Comparison of ENCODE assay signal across 24 cellular contexts in the genomic region with DNA sequence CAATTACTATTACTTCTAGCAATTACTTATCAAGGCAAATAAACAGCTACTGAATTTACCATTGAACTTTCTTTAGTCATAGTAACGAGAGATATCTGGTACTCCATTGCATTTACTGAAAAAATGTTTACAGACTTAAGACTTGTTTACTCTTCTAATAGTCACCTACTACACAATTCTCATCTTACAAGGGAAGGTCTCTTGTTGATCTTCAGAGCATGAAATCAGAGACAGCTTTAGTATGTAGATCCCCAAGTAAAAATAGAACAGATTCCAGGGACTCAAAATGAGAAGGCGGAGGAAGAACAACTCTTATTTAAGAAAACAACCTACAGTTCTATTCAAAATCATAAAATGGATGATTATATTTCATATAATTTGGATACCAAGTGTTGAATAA. TPM values are rescaled to one million over a fixed set of nuclear protein-coding genes. Genes with fewer than 3 reads are reported as not detected.
A peak's percentile ranks its signal among the peaks of the same experiment; 100 is the strongest.
DNase-seq lines count a peak whose midpoint lies in the region; ATAC-seq and TF ChIP-seq lines count a peak whose summit lies in the region.
"Had no signal": no experiment of that assay in that cellular context is flagged by ENCODE, and none has a peak within 500 bp of the region (broad histone marks: within the 10 kb centered on the region; RNA-seq: fewer than 3 reads in every experiment).

No MANE protein-coding gene starts in this region.

- no peak for TF ChIP-seq CTCF in HEK293 (tag by site-specific recombination; IDR thresholded peaks at IDR 0.05)
- TF ChIP-seq CTCF in VCaP (conservative IDR thresholded peaks at IDR 0.05) = no peak
- no peak for TF ChIP-seq CTCF in neutrophil (IDR thresholded peaks at IDR 0.05)
- TF ChIP-seq CTCF in upper lobe of right lung (IDR thresholded peaks at IDR 0.05) = no peak

- H3K27me3 ChIP-seq in BLaER1 treated with 17β-estradiol and CSF1 and Interleukin-3, amounts not matched to agents 10 nM and 100 nM = no peaks in the 10 kb centered on the region
- H3K27me3 ChIP-seq in neutrophil (no peaks in the 10 kb centered on the region), upper lobe of right lung (no peaks in the 10 kb centered on the region)
- H3K27me3 ChIP-seq: upper lobe of left lung had no signal

- H3K4me2 ChIP-seq in BLaER1 treated with 17β-estradiol and CSF1 and Interleukin-3, amounts not matched to agents 10 nM and 100 nM = peak overlapping the region in 8 of 11 experiments; percentile 1 to 76 (median 60); a peak in 11 of 22 replicates

- no peaks in the 10 kb centered on the region for H3K36me3 Mint-ChIP-seq in activated naive CD8-positive, alpha-beta T cell treated with anti-CD3 and anti-CD28 coated beads for 36 hours
- H3K36me3 Mint-ChIP-seq: CD4-positive, CD25-positive, alpha-beta regulatory T cell had no signal

- DNase-seq in activated naive CD8-positive, alpha-beta T cell treated with anti-CD3 and anti-CD28 coated beads for 36 hours = no peak
- DNase-seq in upper lobe of right lung (no peak), NCI-H1436 (lab: John Stamatoyannopoulos, UW) (no peak)
- DNase-seq: activated CD4-positive, alpha-beta T cell treated with anti-CD3 and anti-CD28 coated beads for 4 hours; activated gamma-delta T cell treated with Interleukin-2 at 50 U/mL for 16 hours; activated T-cell treated with anti-CD3 and anti-CD28 coated beads, Interleukin-2, amount 50 U/mL, for 4 hours; CD4-positive, CD25-positive, alpha-beta regulatory T cell; GOT3; kidney glomerular epithelial cell; NCI-H187 treated with DMSO at 0.1 percent for 48 hours; NCI-H526; right cardiac atrium; RPMI8226; stimulated activated CD4-positive, alpha-beta T cell treated with anti-CD3 and anti-CD28 coated beads, Interleukin-4, amount 100 ng/mL, for 24 hours; upper lobe of left lung had no signal

- peaks cover 0 to 60% (median 29%) of the 10 kb centered on the region in 11 experiments; a peak in 15 of 22 replicates for H3K36me3 ChIP-seq in BLaER1 treated with 17β-estradiol and CSF1 and Interleukin-3, amounts not matched to agents 10 nM and 100 nM
- H3K36me3 ChIP-seq in HEK293 (ENCODE audit: control insufficient read depth in 2 of 2, insufficient read depth in 1 of 2, low read length in 2 of 2) = peaks cover 0 to 4% of the 10 kb centered on the region in 2 experiments; a peak in 2 of 3 replicates
- H3K36me3 ChIP-seq in neutrophil = no peaks in the 10 kb centered on the region
- H3K36me3 ChIP-seq in upper lobe of right lung = no peaks in the 10 kb centered on the region
- H3K36me3 ChIP-seq: upper lobe of left lung had no signal

- no peaks in the 10 kb centered on the region for H3K27me3 Mint-ChIP-seq in activated naive CD8-positive, alpha-beta T cell treated with anti-CD3 and anti-CD28 coated beads for 36 hours
- H3K27me3 Mint-ChIP-seq: CD4-positive, CD25-positive, alpha-beta regulatory T cell had no signal

- peaks cover 81 to 100% (median 99%) of the 10 kb centered on the region in 11 experiments for H4K20me1 ChIP-seq in BLaER1 treated with 17β-estradiol and CSF1 and Interleukin-3, amounts not matched to agents 10 nM and 100 nM

- H3K4me3 ChIP-seq in BLaER1 treated with 17β-estradiol and CSF1 and Interleukin-3, amounts not matched to agents 10 nM and 100 nM = no peak overlapping the region
- no peak overlapping the region for H3K4me3 ChIP-seq in HEK293 (ENCODE audit: low read depth, low read length)
- H3K4me3 ChIP-seq in neutrophil (ENCODE audit: low read depth in 1 of 2, low read length in 1 of 2) = no peak overlapping the region
- no peak overlapping the region for H3K4me3 ChIP-seq in upper lobe of right lung
- H3K4me3 ChIP-seq: lung, upper lobe of left lung had no signal

- peaks cover 29 to 55% (median 44%) of the 10 kb centered on the region in 10 experiments for H3K4me1 ChIP-seq in BLaER1 treated with 17β-estradiol and CSF1 and Interleukin-3, amounts not matched to agents 10 nM and 100 nM
- H3K4me1 ChIP-seq in HEK293 (ENCODE audit: control insufficient read depth, insufficient read depth, low read length) (peaks cover 30% of the 10 kb centered on the region), neutrophil (ENCODE audit: control insufficient read depth in 1 of 2, insufficient read depth in 1 of 2, low read depth in 1 of 2, low read length in 1 of 2) (peaks cover 8 to 9% of the 10 kb centered on the region in 2 experiments), upper lobe of right lung (peaks cover 14% of the 10 kb centered on the region)

- peak overlapping the region in 1 of 11 experiments; percentile 10; a peak in 1 of 22 replicates for H3K9ac ChIP-seq in BLaER1 treated with 17β-estradiol and CSF1 and Interleukin-3, amounts not matched to agents 10 nM and 100 nM
- H3K9ac ChIP-seq: parathyroid adenoma had no signal

- intact Hi-C loops in upper lobe of right lung (cut with DNase I) = no loop called here

- ATAC-seq in upper lobe of right lung = no peak
- ATAC-seq: activated T-cell treated with anti-CD3 and anti-CD28 coated beads, Interleukin-2, amount 50 U/mL, for 4 hours; right cardiac atrium; SK-N-SH treated with all-trans-retinoic acid at 6 μM for 48 hours; stimulated activated effector memory CD8-positive, alpha-beta T cell treated with anti-CD3 and anti-CD28 coated beads, Interleukin-12 subunit alpha, Interleukin-12 subunit beta, amount 100 ng/mL, for 72 hours had no signal

- H3K9me3 Mint-ChIP-seq in activated naive CD8-positive, alpha-beta T cell treated with anti-CD3 and anti-CD28 coated beads for 36 hours = no peaks in the 10 kb centered on the region
- H3K9me3 Mint-ChIP-seq: activated T-cell treated with anti-CD3 and anti-CD28 coated beads, Interleukin-2, amount 50 U/mL, for 4 hours; CD4-positive, CD25-positive, alpha-beta regulatory T cell; stimulated activated effector memory CD8-positive, alpha-beta T cell treated with anti-CD3 and anti-CD28 coated beads, Interleukin-12 subunit alpha, Interleukin-12 subunit beta, amount 100 ng/mL, for 72 hours; T-helper 2 cell treated with Interferon-gamma antibody and Interleukin-4, amounts not matched to agents 5 μg/mL and 100 μg/mL, for 36 hours had no signal

- H3K4me1 Mint-ChIP-seq in activated naive CD8-positive, alpha-beta T cell treated with anti-CD3 and anti-CD28 coated beads for 36 hours = peaks cover 14% of the 10 kb centered on the region

- H3K4me3 Mint-ChIP-seq in activated naive CD8-positive, alpha-beta T cell treated with anti-CD3 and anti-CD28 coated beads for 36 hours = no peak overlapping the region
- H3K4me3 Mint-ChIP-seq: activated T-cell treated with anti-CD3 and anti-CD28 coated beads, Interleukin-2, amount 50 U/mL, for 4 hours; stimulated activated effector memory CD8-positive, alpha-beta T cell treated with anti-CD3 and anti-CD28 coated beads, Interleukin-12 subunit alpha, Interleukin-12 subunit beta, amount 100 ng/mL, for 72 hours; T-helper 2 cell treated with Interferon-gamma antibody and Interleukin-4, amounts not matched to agents 5 μg/mL and 100 μg/mL, for 36 hours had no signal

- H3K9me3 ChIP-seq in BLaER1 treated with 17β-estradiol and CSF1 and Interleukin-3, amounts not matched to agents 10 nM and 100 nM (replicated peaks in 1 of 11) = no peaks in the 10 kb centered on the region
- H3K9me3 ChIP-seq in HEK293 (ENCODE audit: control insufficient read depth, insufficient read depth, low read depth, low read length) (no peaks in the 10 kb centered on the region), neutrophil (no peaks in the 10 kb centered on the region), upper lobe of right lung (no peaks in the 10 kb centered on the region)
- H3K9me3 ChIP-seq: upper lobe of left lung had no signal

- peak overlapping the region in 9 of 11 experiments; percentile 1 to 72 (median 44); a peak in 13 of 22 replicates for H3K27ac ChIP-seq in BLaER1 treated with 17β-estradiol and CSF1 and Interleukin-3, amounts not matched to agents 10 nM and 100 nM
- H3K27ac ChIP-seq in HEK293 (ENCODE audit: extremely low read depth, low read depth, low read length) = peak overlapping the region; percentile 16; the same call in 1 of the 2 replicates
- peak overlapping the region; percentile 69; the same call in 1 of the 2 replicates for H3K27ac ChIP-seq in VCaP
- H3K27ac ChIP-seq in neutrophil = peak overlapping the region; percentile 43
- no peak overlapping the region for H3K27ac ChIP-seq in upper lobe of right lung
- H3K27ac ChIP-seq: parathyroid adenoma, upper lobe of left lung had no signal

- CTCF ChIA-PET in HEK293 (lab: Yijun Ruan, JAX) = interaction anchor here (0.5 kb wide), 1 partner anchor 551 kb away, joined by 3 read pairs; no protein-coding TSS in a partner anchor

- POLR2A ChIA-PET in HEK293 (lab: Yijun Ruan, JAX) = no interaction called here

- no peak overlapping the region for H3K27ac Mint-ChIP-seq in activated naive CD8-positive, alpha-beta T cell treated with anti-CD3 and anti-CD28 coated beads for 36 hours
- H3K27ac Mint-ChIP-seq: stimulated activated effector memory CD8-positive, alpha-beta T cell treated with anti-CD3 and anti-CD28 coated beads, Interleukin-12 subunit alpha, Interleukin-12 subunit beta, amount 100 ng/mL, for 72 hours; T-helper 2 cell treated with Interferon-gamma antibody and Interleukin-4, amounts not matched to agents 5 μg/mL and 100 μg/mL, for 36 hours had no signal

TF ChIP-seq in HEK293, 187 proteins besides CTCF, POLR2A, EP300 and RAD21:
- TF ChIP-seq OSR2 (tag by site-specific recombination; IDR thresholded peaks at IDR 0.05) (peak; percentile 30; the same call in 1 of the 2 replicates), ZNF214 (tag by site-specific recombination; IDR thresholded peaks at IDR 0.05; ENCODE audit: borderline replicate concordance) (no peak)

RNA-seq across cellular contexts. Expression of a gene that starts 20.9 kb away (rescaled TPM):
- total RNA-seq in activated naive CD8-positive, alpha-beta T cell treated with anti-CD3 and anti-CD28 coated beads for 36 hours = 10 to 100 TPM; 58.8 to 63.9 TPM
- total RNA-seq in upper lobe of right lung = 38.4 TPM
